8 cellular contexts compared by ENCODE assay signal in the genomic region with DNA sequence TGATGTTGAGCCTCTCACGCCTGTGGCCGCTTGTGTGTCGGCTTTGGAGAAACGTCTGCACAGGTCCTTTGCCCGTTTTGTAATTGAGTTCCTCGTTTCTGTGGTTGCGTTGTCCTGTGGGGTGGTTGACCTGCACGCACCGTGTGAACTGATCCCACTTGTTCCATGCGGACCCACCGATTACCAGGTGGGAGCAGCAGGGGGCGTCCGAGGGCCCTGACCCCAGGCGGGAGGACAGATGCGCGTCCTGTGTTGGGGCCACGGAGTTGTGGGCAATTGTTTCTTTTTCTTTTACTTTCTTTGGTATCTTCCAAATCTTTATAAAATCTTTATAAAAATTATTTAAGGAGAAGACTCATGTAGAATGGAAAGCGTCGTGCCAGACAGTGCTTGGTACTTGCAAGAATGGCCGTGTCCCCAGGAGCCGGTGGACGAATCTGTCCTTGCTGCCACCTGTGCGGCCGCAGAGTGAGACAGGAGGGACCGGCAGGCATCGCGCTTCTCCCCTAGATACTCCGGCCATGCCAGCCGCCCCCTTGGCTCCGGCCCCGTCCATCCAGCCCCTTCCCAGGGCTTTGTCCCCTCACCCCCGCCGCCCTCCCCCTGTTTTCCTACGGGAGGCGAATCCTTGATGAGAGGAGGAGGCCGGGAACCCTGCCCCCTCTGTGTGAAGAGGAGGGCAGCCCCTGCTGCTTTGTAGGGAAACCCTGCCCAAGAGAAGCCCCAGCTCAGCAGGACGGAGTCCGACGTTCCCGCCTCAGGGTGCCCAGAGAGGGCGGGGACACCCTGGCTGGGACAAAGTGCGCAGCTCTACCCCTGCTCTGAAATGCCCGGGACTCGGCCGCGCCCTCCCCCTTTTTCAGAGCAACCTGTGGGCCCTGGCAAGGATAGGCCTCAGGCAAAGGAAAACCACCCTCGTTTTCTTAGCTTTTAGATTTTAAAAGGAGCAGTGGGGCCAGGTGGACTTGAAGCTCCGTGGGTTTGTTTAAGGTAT. TPM values are rescaled to one million over a fixed set of nuclear protein-coding genes. Genes with fewer than 3 reads are reported as not detected.
DNase-seq lines count a peak whose midpoint lies in the region; ATAC-seq and TF ChIP-seq lines count a peak whose summit lies in the region.

No MANE protein-coding gene starts in this region.

- H3K9me3 ChIP-seq in right atrium auricular region, result no peaks in the 10 kb centered on the region

- H3K36me3 ChIP-seq in BJ (ENCODE audit: control insufficient read depth, insufficient read depth, low read length), result no peaks in the 10 kb centered on the region
- H3K36me3 ChIP-seq in right atrium auricular region, result no peaks in the 10 kb centered on the region

- no peak overlapping the region for H3K27ac ChIP-seq in right atrium auricular region

- DNase-seq in BJ (ENCODE audit: low read depth) (no peak), MV-4-11 (lab: John Stamatoyannopoulos, UW) (peak; percentile 35), right atrium auricular region (ENCODE audit: low spot score) (no peak), mesenteric fat pad (ENCODE audit: low spot score) (no peak)
- DNase-seq in activated effector memory CD4-positive, alpha-beta T cell treated with anti-CD3 and anti-CD28 coated beads, Interleukin-2, amount 50 U/mL, for 16 hours, result peak; percentile 80
- peak; percentile 10 for DNase-seq in stimulated activated CD4-positive, alpha-beta T cell treated with anti-CD3 and anti-CD28 coated beads, Interleukin-1b, Interleukin-23, amount 100 ng/mL, for 1 hour (ENCODE audit: low read depth in 2 of 2)

- H3K4me1 ChIP-seq in right atrium auricular region, result no peaks in the 10 kb centered on the region

- H3K4me3 ChIP-seq in BJ (ENCODE audit: low read depth, low read length), result no peak overlapping the region
- H3K4me3 ChIP-seq in right atrium auricular region, result no peak overlapping the region

- TF ChIP-seq CTCF in BJ (IDR thresholded peaks at IDR 0.05; ENCODE audit: insufficient read depth, low read depth, low read length) (peak; percentile 67), right atrium auricular region (IDR thresholded peaks at IDR 0.05) (peak; percentile 26 to 65)

- ATAC-seq in HG02970 (IDR thresholded peaks at IDR 0.05; ENCODE audit: low FRiP score, unreplicated experiment), result no peak
- no peak for ATAC-seq in GM19452 (IDR thresholded peaks at IDR 0.05; ENCODE audit: unreplicated experiment)

- H3K27me3 ChIP-seq in BJ (ENCODE audit: control insufficient read depth, insufficient read depth, low read length) (no peaks in the 10 kb centered on the region), right atrium auricular region (no peaks in the 10 kb centered on the region)

- CTCF ChIA-PET in BJ (lab: Yijun Ruan, JAX), result interaction anchor here (0.8 to 2.1 kb wide), 5 partner anchors 10 to 83 kb away, joined by 3 to 10 read pairs (median 3); no protein-coding TSS in a partner anchor

- POLR2A ChIA-PET in BJ (lab: Charles Lee), result no interaction called here

RNA-seq across cellular contexts. Expression of a gene that starts 41.7 kb away (rescaled TPM):
- 1.8 and 2.3 TPM in 2 replicates for polyA plus RNA-seq in BJ (2011; rRNA removed)
- 0.81 and 1.5 TPM in 2 replicates for polyA minus RNA-seq in BJ (2011; rRNA and poly(A)+ RNA removed)
- total RNA-seq in right atrium auricular region, result 10 to 100 TPM; 15.3 to 16.4 TPM
- total RNA-seq in mesenteric fat pad, result 1.4 TPM

Comparison
In these comparisons a context has a peak if more than half of its experiments do, and no peak if none do; other contexts are left out.
1. DNase-seq: peak in MV-4-11 (single experiment), activated effector memory CD4-positive, alpha-beta T cell treated with anti-CD3 and anti-CD28 coated beads, Interleukin-2, amount 50 U/mL, for 16 hours (single experiment) and stimulated activated CD4-positive, alpha-beta T cell treated with anti-CD3 and anti-CD28 coated beads, Interleukin-1b, Interleukin-23, amount 100 ng/mL, for 1 hour (2 of 2); none in BJ (single experiment), right atrium auricular region (single experiment) and mesenteric fat pad (single experiment).